ENCODE assay signal across 12 cellular contexts in the genomic region with DNA sequence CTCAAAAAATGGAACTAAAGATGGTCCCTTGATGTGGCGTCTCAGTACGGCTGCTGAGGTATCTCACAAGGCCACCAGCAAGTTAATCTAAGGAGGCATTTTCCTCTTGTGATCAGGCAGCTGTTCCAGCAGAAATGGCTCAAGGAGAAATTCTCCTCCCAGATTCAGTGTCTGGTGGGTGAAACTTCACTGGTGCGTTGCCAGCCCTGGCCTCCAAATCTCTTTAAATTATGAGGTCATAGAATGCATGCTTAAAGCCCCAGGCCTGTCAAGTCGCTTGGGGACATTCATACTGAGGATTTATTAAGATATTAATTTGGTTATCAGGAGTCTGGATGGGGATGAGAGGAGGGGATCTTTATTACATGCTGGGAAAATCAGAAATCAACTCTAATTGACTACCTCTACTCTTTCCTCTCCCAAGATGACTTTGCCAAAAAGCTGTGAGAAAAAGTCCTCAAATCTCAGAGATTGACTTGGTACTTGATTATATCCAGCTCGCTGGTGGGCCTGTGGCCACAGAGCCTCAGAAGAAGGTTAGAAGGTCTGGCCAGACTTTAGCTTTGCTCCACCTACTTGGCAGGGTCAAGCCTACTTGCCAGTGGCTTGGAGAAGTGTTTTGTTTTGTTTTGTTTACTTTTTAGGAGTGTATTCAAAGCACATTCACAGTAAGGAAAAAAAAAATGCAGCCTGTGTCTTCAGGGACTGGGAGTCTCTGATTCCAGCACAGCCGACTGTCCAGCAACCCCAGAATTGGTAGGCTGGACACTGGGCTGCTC.
DNase-seq lines count a peak whose midpoint lies in the region; ATAC-seq and TF ChIP-seq lines count a peak whose summit lies in the region.
"Had no signal": no experiment of that assay in that cellular context is flagged by ENCODE, and none has a peak within 500 bp of the region (broad histone marks: within the 10 kb centered on the region; RNA-seq: fewer than 3 reads in every experiment).

No MANE protein-coding gene starts in this region.

- ATAC-seq in IMR-90 (ENCODE audit: low read depth) (peak; percentile 66), HG03025 (IDR thresholded peaks at IDR 0.05; ENCODE audit: low FRiP score, unreplicated experiment) (no peak)
- no peak for ATAC-seq in naive thymus-derived CD4-positive, alpha-beta T cell
- ATAC-seq: Panc1 had no signal

- H3K9me3 Mint-ChIP-seq in naive thymus-derived CD4-positive, alpha-beta T cell, result no peaks in the 10 kb centered on the region

- peaks cover 0 to 31% (median 16%) of the 10 kb centered on the region in 5 donors for H3K36me3 Mint-ChIP-seq in naive thymus-derived CD4-positive, alpha-beta T cell

- no peak overlapping the region for H3K27ac ChIP-seq in IMR-90 (ENCODE audit: insufficient read depth, low read length)
- peak overlapping the region; percentile 53 to 79 (median 64) for H3K27ac ChIP-seq in esophagus squamous epithelium
- H3K27ac ChIP-seq in naive thymus-derived CD4-positive, alpha-beta T cell (ENCODE audit: low read depth, low read length), result peak overlapping the region; percentile 38

- no peak overlapping the region for H3K4me3 ChIP-seq in IMR-90 (ENCODE audit: insufficient read depth, low read depth, low read length)
- H3K4me3 ChIP-seq in esophagus squamous epithelium, result no peak overlapping the region
- H3K4me3 ChIP-seq in naive thymus-derived CD4-positive, alpha-beta T cell (ENCODE audit: low read length), result no peak overlapping the region

- H3K79me1 ChIP-seq in IMR-90 (ENCODE audit: low read depth in 1 of 2, low read length in 2 of 2), result peaks cover 52 to 91% of the 10 kb centered on the region in 2 experiments

- CTCF ChIA-PET in IMR-90 (lab: Yijun Ruan, JAX), result no interaction called here
- CTCF ChIA-PET in naive thymus-derived CD4-positive, alpha-beta T cell (lab: Charles Lee), result interaction anchor here (0.7 to 1.0 kb wide), 2 partner anchors 11 to 63 kb away, joined by 3 to 4 read pairs; no protein-coding TSS in a partner anchor

- DNase-seq in AG09319 (ENCODE audit: extremely low read depth, low read depth), result peak; percentile 45
- peak; percentile 20 for DNase-seq in IMR-90
- no peak for DNase-seq in esophagus squamous epithelium (lab: John Stamatoyannopoulos, UW)
- no peak for DNase-seq in naive thymus-derived CD4-positive, alpha-beta T cell
- no peak for DNase-seq in COLO668 (lab: John Stamatoyannopoulos, UW; ENCODE audit: unreplicated experiment)
- no peak for DNase-seq in foreskin melanocyte
- DNase-seq in erythroblast (lab: John Stamatoyannopoulos, UW), result no peak
- DNase-seq: activated CD4-positive, alpha-beta T cell treated with anti-CD3 and anti-CD28 coated beads for 48 hours; GOT3; NCI-H1105 had no signal

- intact Hi-C loops in IMR-90 (cut with micrococcal nuclease) (no loop called here), esophagus squamous epithelium (cut with DNase I) (no loop called here)
- intact Hi-C loops in naive thymus-derived CD4-positive, alpha-beta T cell (cut with micrococcal nuclease), result no loop called here

- no peak for TF ChIP-seq RAD21 in IMR-90 (IDR thresholded peaks at IDR 0.05; ENCODE audit: low read length)

- no peak overlapping the region for H2BK15ac ChIP-seq in IMR-90 (ENCODE audit: low read depth, low read length)

- peak overlapping the region; percentile 28 for H2AFZ ChIP-seq in IMR-90 (replicated peaks; ENCODE audit: low read length, poor library complexity)

- no peaks in the 10 kb centered on the region for H3K9me3 ChIP-seq in IMR-90 (ENCODE audit: control insufficient read depth, insufficient read depth, low read length)
- H3K9me3 ChIP-seq in esophagus squamous epithelium, result no peaks in the 10 kb centered on the region
- no peaks in the 10 kb centered on the region for H3K9me3 ChIP-seq in naive thymus-derived CD4-positive, alpha-beta T cell (ENCODE audit: control insufficient read depth in 2 of 3, low read length in 3 of 3)

- no TSS peak for BruUV-seq in IMR-90 (replicated peaks; lab: Mats Ljungman, UMichigan)

- no peak overlapping the region for H3K56ac ChIP-seq in IMR-90 (ENCODE audit: extremely low read depth, insufficient read depth, low read length)

- no peak overlapping the region for H2BK20ac ChIP-seq in IMR-90 (ENCODE audit: low read depth, low read length)

- H3K18ac ChIP-seq in IMR-90 (ENCODE audit: low read depth, low read length), result no peak overlapping the region

- H3K27me3 ChIP-seq in IMR-90 (ENCODE audit: control insufficient read depth, insufficient read depth, low read length), result no peaks in the 10 kb centered on the region
- no peaks in the 10 kb centered on the region for H3K27me3 ChIP-seq in esophagus squamous epithelium
- H3K27me3 ChIP-seq in naive thymus-derived CD4-positive, alpha-beta T cell (ENCODE audit: control insufficient read depth in 2 of 2, insufficient read depth in 2 of 2, low read length in 2 of 2), result no peaks in the 10 kb centered on the region

- H2BK5ac ChIP-seq in IMR-90 (ENCODE audit: low read depth, low read length, poor library complexity, severe bottlenecking), result no peak overlapping the region

- H3K4me3 Mint-ChIP-seq in naive thymus-derived CD4-positive, alpha-beta T cell, result peak overlapping the region in 5 of 10 donors; percentile 32 to 56 (median 42)

- peaks cover 4% of the 10 kb centered on the region; the same call in 1 of the 2 replicates for H3K36me3 ChIP-seq in IMR-90 (ENCODE audit: control insufficient read depth, insufficient read depth, low read length)
- peaks cover 0 to 49% (median 0%) of the 10 kb centered on the region in 3 donors for H3K36me3 ChIP-seq in esophagus squamous epithelium
- H3K36me3 ChIP-seq in naive thymus-derived CD4-positive, alpha-beta T cell (ENCODE audit: control insufficient read depth in 2 of 3, insufficient read depth in 3 of 3, low read length in 3 of 3), result peaks cover 9 to 30% (median 28%) of the 10 kb centered on the region in 3 experiments

- no peak overlapping the region for H4K8ac ChIP-seq in IMR-90 (ENCODE audit: low read depth in 2 of 2, low read length in 2 of 2)

- no peak overlapping the region for H2BK120ac ChIP-seq in IMR-90 (ENCODE audit: low read depth, low read length)

- H2AK9ac ChIP-seq in IMR-90 (replicated peaks; ENCODE audit: low read depth, low read length, poor library complexity), result no peak overlapping the region

- POLR2A ChIA-PET in IMR-90 (lab: Charles Lee; ENCODE audit: unreplicated experiment), result no interaction called here
- POLR2A ChIA-PET in naive thymus-derived CD4-positive, alpha-beta T cell (lab: Charles Lee), result interaction anchor here (0.7 to 4.6 kb wide), 7 partner anchors 9 to 51 kb away, joined by 3 to 51 read pairs (median 5); no protein-coding TSS in a partner anchor

- no peak overlapping the region for H3K4ac ChIP-seq in IMR-90 (ENCODE audit: low read depth, low read length)

- no peak overlapping the region for H3K9ac ChIP-seq in IMR-90 (ENCODE audit: low read depth, low read length)

- no peak overlapping the region for H4K91ac ChIP-seq in IMR-90 (ENCODE audit: insufficient read depth, low read depth, low read length)

- in situ Hi-C loops in IMR-90 (cut with MboI; ENCODE audit: low sequenced_read_pairs), result no loop called here

- H3K4me1 ChIP-seq in IMR-90 (ENCODE audit: control insufficient read depth, insufficient read depth, low read length) (peaks cover 17% of the 10 kb centered on the region), esophagus squamous epithelium (peaks cover 11 to 75% (median 32%) of the 10 kb centered on the region in 3 donors)
- peaks cover 63 to 92% of the 10 kb centered on the region in 2 donors for H3K4me1 ChIP-seq in naive thymus-derived CD4-positive, alpha-beta T cell (ENCODE audit: control insufficient read depth in 2 of 2, insufficient read depth in 2 of 2, low read length in 2 of 2)

- H3K4me2 ChIP-seq in IMR-90 (ENCODE audit: low read depth, low read length), result no peak overlapping the region

- peaks cover 22% of the 10 kb centered on the region for H3K9me1 ChIP-seq in IMR-90 (ENCODE audit: insufficient read depth, low read length)

- TF ChIP-seq CTCF in AG09319 (IDR thresholded peaks at IDR 0.05; ENCODE audit: low read depth, low read length), result no peak
- TF ChIP-seq CTCF in IMR-90 (conservative IDR thresholded peaks at IDR 0.05; ENCODE audit: low read depth, low read length), result no peak
- TF ChIP-seq CTCF in esophagus squamous epithelium (IDR thresholded peaks at IDR 0.05), result no peak

- peaks cover 67 to 97% (median 86%) of the 10 kb centered on the region in 7 donors for H3K4me1 Mint-ChIP-seq in naive thymus-derived CD4-positive, alpha-beta T cell

- H2AK5ac ChIP-seq in IMR-90 (ENCODE audit: low read depth, low read length), result no peak overlapping the region

- dilution Hi-C loops in IMR-90 (cut with HindIII; ENCODE audit: low sequenced_read_pairs, unreplicated experiment), result no loop called here

- no peaks in the 10 kb centered on the region for H3K27me3 Mint-ChIP-seq in naive thymus-derived CD4-positive, alpha-beta T cell

- H3K27ac Mint-ChIP-seq in naive thymus-derived CD4-positive, alpha-beta T cell, result peak overlapping the region in 8 of 9 donors; percentile 26 to 85 (median 64)

- 25% methylated on average over 2 of the region's 6 CpGs; no CpG with 5 or more reads in 1 of the 2 experiments for WGBS in IMR-90 (ENCODE audit: extremely low coverage in 2 of 2, insufficient read length in 1 of 2), 2 experiments
- WGBS in esophagus squamous epithelium, 2 donors, result 67 to 76% methylated on average over 6 of the region's 6 CpGs

- no peak overlapping the region for H3K14ac ChIP-seq in IMR-90 (replicated peaks; ENCODE audit: low read depth, low read length)

- no peak overlapping the region for H4K5ac ChIP-seq in IMR-90 (ENCODE audit: low read depth, low read length)

- peaks cover 83% of the 10 kb centered on the region for H4K20me1 ChIP-seq in IMR-90 (ENCODE audit: insufficient read depth, low read length)

- H3K23ac ChIP-seq in IMR-90 (ENCODE audit: low read depth, low read length), result no peak overlapping the region

- TF ChIP-seq POLR2A in IMR-90 (IDR thresholded peaks at IDR 0.05; ENCODE audit: low read depth, low read length), result no peak
- no peak for TF ChIP-seq POLR2A in esophagus squamous epithelium (IDR thresholded peaks at IDR 0.05)
- no peak for TF ChIP-seq POLR2A in erythroblast (IDR thresholded peaks at IDR 0.05; ENCODE audit: low read length)

TF ChIP-seq in IMR-90, 13 proteins besides CTCF, POLR2A, EP300 and RAD21 (continues in another document):
- TF ChIP-seq CHD1 (IDR thresholded peaks at IDR 0.05; ENCODE audit: low read depth, low read length), result no peak
- no peak for TF ChIP-seq FOS (IDR thresholded peaks at IDR 0.05; ENCODE audit: low read depth, low read length)
- TF ChIP-seq BHLHE40 (IDR thresholded peaks at IDR 0.05; ENCODE audit: low read depth, low read length), result no peak
- no peak for TF ChIP-seq NFE2L2 (IDR thresholded peaks at IDR 0.05; ENCODE audit: low read depth, low read length)

Comparison
In these comparisons a context has a peak if more than half of its experiments do, and no peak if none do; other contexts are left out.
1. DNase-seq: peak in AG09319 (single experiment) and IMR-90 (single experiment); none in esophagus squamous epithelium (single experiment), naive thymus-derived CD4-positive, alpha-beta T cell (0 of 9), COLO668 (single experiment), foreskin melanocyte (single experiment) and erythroblast (0 of 2).